16 cellular contexts compared by ENCODE assay signal in the genomic region with DNA sequence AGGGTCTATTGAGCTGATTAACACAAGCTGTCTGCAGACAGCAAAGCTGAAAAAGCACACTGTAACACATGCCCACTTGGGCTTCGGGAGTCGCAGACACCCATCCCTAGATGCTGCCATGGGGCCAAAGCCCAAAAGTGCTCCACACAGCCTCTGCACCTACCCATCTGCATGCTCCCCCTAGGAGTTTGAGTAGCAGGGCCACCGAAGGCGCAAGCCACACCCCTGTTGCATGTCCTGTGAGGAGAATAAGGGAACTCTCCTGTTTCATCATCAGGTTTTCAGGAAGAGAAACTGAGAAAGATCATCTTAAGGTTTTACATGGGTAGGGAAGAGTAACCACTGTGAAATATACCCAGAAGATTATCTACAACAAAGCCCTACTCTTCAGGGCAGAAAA.
"Had no signal": no experiment of that assay in that cellular context is flagged by ENCODE, and none has a peak within 500 bp of the region (broad histone marks: within the 10 kb centered on the region; RNA-seq: fewer than 3 reads in every experiment).

No MANE protein-coding gene starts in this region.

- FAIRE-seq: bronchial epithelial cell had no signal

- H3K27me3 ChIP-seq: ovary, vagina had no signal

- H3K36me3 ChIP-seq: ovary, tibial nerve, vagina had no signal

- H3K4me3 ChIP-seq: ovary, tibial nerve, vagina had no signal

- DNase-seq: activated CD4-positive, alpha-beta T cell treated with anti-CD3 and anti-CD28 coated beads, Interleukin-2, amount 50 U/mL, for 1 hour; activated naive CD4-positive, alpha-beta T cell treated with Interleukin-2 at 50 U/mL for 16 hours; activated T-cell treated with anti-CD3 and anti-CD28 coated beads for 4 hours; aorta; effector memory CD8-positive, alpha-beta T cell; foreskin melanocyte; naive B cell; ovary; stimulated activated CD4-positive, alpha-beta T cell treated with anti-CD3 and anti-CD28 coated beads, Interleukin-15, amount 100 ng/mL, for 24 hours; stimulated activated CD4-positive, alpha-beta T cell treated with anti-CD3 and anti-CD28 coated beads, Interleukin-4, amount 100 ng/mL, for 1 hour; stimulated activated naive CD4-positive, alpha-beta T cell; substantia nigra had no signal

- H3K9me3 ChIP-seq: ovary, vagina had no signal

- ATAC-seq: effector memory CD8-positive, alpha-beta T cell had no signal

- H3K27ac ChIP-seq: epithelial cell of prostate, ovary, tibial nerve, vagina had no signal
